In the genomic region with DNA sequence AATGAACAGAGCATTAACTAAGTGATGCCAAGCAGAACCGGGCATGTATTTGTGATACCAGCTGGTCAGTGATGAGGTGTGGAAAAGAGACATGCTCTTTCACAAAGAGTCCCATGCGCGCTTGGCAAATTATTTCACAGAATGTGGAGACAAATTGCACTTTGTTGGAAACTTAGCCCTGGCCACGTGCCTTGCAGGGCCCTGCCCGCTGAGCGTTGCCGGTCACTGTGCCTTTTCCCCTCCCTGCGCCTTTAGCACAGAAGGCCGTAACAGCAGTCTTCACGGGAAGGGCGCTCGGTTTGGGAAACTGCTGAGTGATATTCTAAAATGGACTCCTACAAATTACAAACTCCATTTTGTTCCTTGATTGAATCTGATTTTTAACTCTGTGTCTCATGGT, we compare ENCODE assay signal across 23 cellular contexts.
DNase-seq lines count a peak whose midpoint lies in the region; ATAC-seq and TF ChIP-seq lines count a peak whose summit lies in the region.
"Had no signal": no experiment of that assay in that cellular context is flagged by ENCODE, and none has a peak within 500 bp of the region (broad histone marks: within the 10 kb centered on the region; RNA-seq: fewer than 3 reads in every experiment).

No MANE protein-coding gene starts in this region.

- H3K4me1 Mint-ChIP-seq in endodermal cell (no peaks in the 10 kb centered on the region), endothelial cell (ENCODE audit: unreplicated experiment) (peaks cover 4% of the 10 kb centered on the region)

- no peak overlapping the region; a peak in 2 of 20 replicates for H3K4me3 ChIP-seq in BLaER1 treated with 17β-estradiol and CSF1 and Interleukin-3, amounts not matched to agents 10 nM and 100 nM
- no peak overlapping the region for H3K4me3 ChIP-seq in endodermal cell (ENCODE audit: low read length)
- H3K4me3 ChIP-seq: A549, GM12878, GM23248 had no signal

- TF ChIP-seq CTCF in VCaP (conservative IDR thresholded peaks at IDR 0.05), result no peak
- TF ChIP-seq CTCF in endodermal cell (conservative IDR thresholded peaks at IDR 0.05), result no peak
- TF ChIP-seq CTCF in endothelial cell (IDR thresholded peaks at IDR 0.05; ENCODE audit: unreplicated experiment), result no peak

- 96 to 100% methylated on average over 12 of the region's 12 CpGs for WGBS in endodermal cell (ENCODE audit: insufficient coverage in 1 of 2, insufficient read length in 1 of 2), 2 experiments

- H3K36me3 Mint-ChIP-seq in endodermal cell (ENCODE audit: low read depth) (peaks cover 17% of the 10 kb centered on the region), endothelial cell (ENCODE audit: low read depth, unreplicated experiment) (no peaks in the 10 kb centered on the region)

- H4K20me1 ChIP-seq in BLaER1 treated with 17β-estradiol and CSF1 and Interleukin-3, amounts not matched to agents 10 nM and 100 nM, result peaks cover 37 to 97% (median 74%) of the 10 kb centered on the region in 11 experiments; a peak in 19 of 22 replicates

- DNase-seq in endodermal cell (peak; percentile 15), sciatic nerve (ENCODE audit: low spot score) (peak; percentile 51), COLO829 (ENCODE audit: low spot score) (no peak), left ventricle myocardium superior (no peak), endothelial cell (ENCODE audit: low spot score) (no peak)
- no peak for DNase-seq in stimulated activated naive CD4-positive, alpha-beta T cell treated with Interleukin-2 at 50 U/mL for 16 hours (lab: John Stamatoyannopoulos, UW)
- DNase-seq: 8988T; ACHN; AML-193; BE2C; Caco-2; CD4-positive, alpha-beta T cell; DMS153; DND-41; GDM1; GM23248; H7; HCEC 1CT had no signal

- H3K27me3 Mint-ChIP-seq in endodermal cell (ENCODE audit: insufficient read depth), result no peaks in the 10 kb centered on the region
- H3K27me3 Mint-ChIP-seq in endothelial cell (ENCODE audit: unreplicated experiment), result peaks cover 4% of the 10 kb centered on the region
- H3K27me3 Mint-ChIP-seq: CD4-positive, alpha-beta T cell had no signal

- intact Hi-C loops in sciatic nerve (cut with DNase I), result no loop called here
- intact Hi-C loops in left ventricle myocardium superior (cut with micrococcal nuclease), result no loop called here

- H3K36me3 ChIP-seq in BLaER1 treated with 17β-estradiol and CSF1 and Interleukin-3, amounts not matched to agents 10 nM and 100 nM, result peaks cover 1 to 87% (median 17%) of the 10 kb centered on the region in 11 experiments; a peak in 17 of 22 replicates
- H3K36me3 ChIP-seq in endodermal cell (ENCODE audit: control insufficient read depth, insufficient read depth, low read length), result peaks cover 10% of the 10 kb centered on the region
- H3K36me3 ChIP-seq: BE2C had no signal

- no peak overlapping the region for H3K27ac Mint-ChIP-seq in endodermal cell
- H3K27ac Mint-ChIP-seq in endothelial cell (ENCODE audit: unreplicated experiment), result no peak overlapping the region
- H3K27ac Mint-ChIP-seq: CD4-positive, alpha-beta T cell had no signal

- H3K4me2 ChIP-seq in BLaER1 treated with 17β-estradiol and CSF1 and Interleukin-3, amounts not matched to agents 10 nM and 100 nM, result peak overlapping the region; percentile 54 to 79 (median 73)
- H3K4me2 ChIP-seq: A549 had no signal

- H3K27ac ChIP-seq in BLaER1 treated with 17β-estradiol and CSF1 and Interleukin-3, amounts not matched to agents 10 nM and 100 nM, result peak overlapping the region in 2 of 11 experiments; percentile 14 to 24; a peak in 1 of 22 replicates
- H3K27ac ChIP-seq in VCaP, result peak overlapping the region; percentile 66; the same call in 1 of the 2 replicates
- no peak overlapping the region for H3K27ac ChIP-seq in endodermal cell (ENCODE audit: low read depth, low read length)
- H3K27ac ChIP-seq: A549, C4-2B, GM23248 had no signal

- H3K4me3 Mint-ChIP-seq in endodermal cell (no peak overlapping the region), endothelial cell (ENCODE audit: unreplicated experiment) (no peak overlapping the region)
- H3K4me3 Mint-ChIP-seq: CD4-positive, alpha-beta T cell had no signal

- H3K9me3 ChIP-seq in BLaER1 treated with 17β-estradiol and CSF1 and Interleukin-3, amounts not matched to agents 10 nM and 100 nM (replicated peaks in 1 of 11), result no peaks in the 10 kb centered on the region
- H3K9me3 ChIP-seq in endodermal cell (ENCODE audit: control insufficient read depth, low read length), result no peaks in the 10 kb centered on the region
- H3K9me3 ChIP-seq: A549, BE2C, Caco-2 had no signal

- 0 out of 22 replicates have a peak, but pooled peaks cover 0 to 4% (median 0%) of the 10 kb centered on the region in 11 experiments for H3K27me3 ChIP-seq in BLaER1 treated with 17β-estradiol and CSF1 and Interleukin-3, amounts not matched to agents 10 nM and 100 nM
- H3K27me3 ChIP-seq in endodermal cell (ENCODE audit: control insufficient read depth, insufficient read depth, low read length, poor library complexity, severe bottlenecking), result no peaks in the 10 kb centered on the region
- H3K27me3 ChIP-seq: BE2C had no signal

- no peaks in the 10 kb centered on the region for H3K9me3 Mint-ChIP-seq in endodermal cell
- H3K9me3 Mint-ChIP-seq in endothelial cell (ENCODE audit: unreplicated experiment), result no peaks in the 10 kb centered on the region
- H3K9me3 Mint-ChIP-seq: CD4-positive, alpha-beta T cell had no signal

- no peak for ATAC-seq in sciatic nerve
- ATAC-seq in left ventricle myocardium superior, result no peak
- ATAC-seq: A549, GM12878 had no signal

- peaks cover 24 to 38% (median 31%) of the 10 kb centered on the region in 10 experiments for H3K4me1 ChIP-seq in BLaER1 treated with 17β-estradiol and CSF1 and Interleukin-3, amounts not matched to agents 10 nM and 100 nM
- no peaks in the 10 kb centered on the region for H3K4me1 ChIP-seq in endodermal cell (ENCODE audit: control insufficient read depth, insufficient read depth, low read length)
- H3K4me1 ChIP-seq: A549 had no signal

- peak overlapping the region in 6 of 11 experiments; percentile 1 to 44 (median 26); a peak in 5 of 22 replicates for H3K9ac ChIP-seq in BLaER1 treated with 17β-estradiol and CSF1 and Interleukin-3, amounts not matched to agents 10 nM and 100 nM
- no peak overlapping the region for H3K9ac ChIP-seq in endodermal cell (ENCODE audit: extremely low read depth, low read length, poor library complexity, severe bottlenecking)
- H3K9ac ChIP-seq: GM23248 had no signal

Comparison
In these comparisons a context has a peak if more than half of its experiments do, and no peak if none do; other contexts are left out.
1. DNase-seq: peak in endodermal cell (single experiment) and sciatic nerve (single experiment); none in COLO829 (single experiment), stimulated activated naive CD4-positive, alpha-beta T cell treated with Interleukin-2 at 50 U/mL for 16 hours (single experiment), left ventricle myocardium superior (single experiment) and endothelial cell (single experiment).